ENCODE assay signal across 10 cellular contexts in the genomic region with DNA sequence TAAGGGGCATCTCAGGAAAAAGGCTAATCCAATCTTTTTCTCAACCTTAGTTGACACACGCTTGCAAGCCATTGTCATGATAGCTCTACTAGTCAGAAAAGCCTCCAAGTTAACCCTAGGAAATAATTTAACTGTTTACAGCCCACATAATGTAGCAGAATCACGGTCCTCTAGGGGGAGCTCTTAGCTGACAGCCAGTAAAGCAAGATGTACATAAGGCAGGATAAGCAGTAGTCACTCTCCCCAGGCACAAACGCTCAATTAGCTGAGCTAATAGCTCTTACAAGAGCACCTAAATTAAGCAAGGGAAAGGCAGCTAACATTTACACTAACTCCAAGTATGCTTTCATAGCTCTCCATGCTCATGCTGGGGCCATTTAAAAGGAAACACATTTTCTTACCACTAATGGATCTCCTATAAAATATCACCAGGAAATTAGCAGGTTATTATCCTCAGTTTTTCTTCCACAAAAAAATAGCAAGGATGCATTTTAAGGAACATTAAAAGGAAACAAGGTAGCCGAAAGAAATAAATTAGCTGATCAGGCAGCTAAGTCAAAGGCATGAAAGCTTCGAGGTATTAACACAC. TPM values are rescaled to one million over a fixed set of nuclear protein-coding genes. Genes with fewer than 3 reads are reported as not detected.
DNase-seq lines count a peak whose midpoint lies in the region; ATAC-seq, FAIRE-seq and TF ChIP-seq lines count a peak whose summit lies in the region.
"Had no signal": no experiment of that assay in that cellular context is flagged by ENCODE, and none has a peak within 500 bp of the region (broad histone marks: within the 10 kb centered on the region; RNA-seq: fewer than 3 reads in every experiment).

No MANE protein-coding gene starts in this region.

- H3K4me3 ChIP-seq in bronchial epithelial cell (ENCODE audit: low read depth, low read length) = no peak overlapping the region

- DNase-seq in stimulated activated CD4-positive, alpha-beta T cell treated with anti-CD3 and anti-CD28 coated beads, Interleukin-2, amount 100 ng/mL, for 24 hours = peak; percentile 22
- DNase-seq in stimulated activated CD4-positive, alpha-beta T cell treated with anti-CD3 and anti-CD28 coated beads, Interleukin-4, amount 100 ng/mL, for 1 hour = no peak
- DNase-seq in NCI-H146 (lab: John Stamatoyannopoulos, UW) (peak; percentile 9), bronchial epithelial cell (ENCODE audit: low read depth) (peak; percentile 11), DMS114 treated with DMSO at 0.1 percent for 48 hours (lab: John Stamatoyannopoulos, UW; ENCODE audit: unreplicated experiment) (no peak), T-helper 17 cell (no peak), pons (ENCODE audit: low spot score) (no peak), immature natural killer cell (no peak)

- ATAC-seq in T-helper 17 cell = no peak
- ATAC-seq: activated naive CD4-positive, alpha-beta T cell treated with anti-CD3 and anti-CD28 coated beads, Interleukin-2, amount 50 U/mL, for 72 hours; sciatic nerve had no signal

- no peaks in the 10 kb centered on the region for H3K9me3 ChIP-seq in T-helper 17 cell (ENCODE audit: control insufficient read depth, low read length, poor library complexity, severe bottlenecking)

- no peaks in the 10 kb centered on the region for H3K36me3 ChIP-seq in bronchial epithelial cell (ENCODE audit: control insufficient read depth, insufficient read depth, low read length)

- H3K27ac Mint-ChIP-seq in T-helper 17 cell = no peak overlapping the region
- no peak overlapping the region for H3K27ac Mint-ChIP-seq in immature natural killer cell
- H3K27ac Mint-ChIP-seq: activated naive CD4-positive, alpha-beta T cell treated with anti-CD3 and anti-CD28 coated beads, Interleukin-2, amount 50 U/mL, for 72 hours had no signal

- H3K4me3 Mint-ChIP-seq in T-helper 17 cell = no peak overlapping the region
- H3K4me3 Mint-ChIP-seq in immature natural killer cell = no peak overlapping the region

- no peaks in the 10 kb centered on the region for H3K27me3 ChIP-seq in bronchial epithelial cell (ENCODE audit: control insufficient read depth, insufficient read depth, low read length)

- H3K27me3 Mint-ChIP-seq in T-helper 17 cell (peaks cover 10% of the 10 kb centered on the region), immature natural killer cell (ENCODE audit: low read depth in 3 of 3) (peaks cover 0 to 2% (median 0%) of the 10 kb centered on the region in 3 donors)

- H3K4me1 Mint-ChIP-seq in T-helper 17 cell (no peaks in the 10 kb centered on the region), immature natural killer cell (no peaks in the 10 kb centered on the region)

- no peaks in the 10 kb centered on the region for H3K36me3 Mint-ChIP-seq in T-helper 17 cell (ENCODE audit: low read depth)
- H3K36me3 Mint-ChIP-seq in immature natural killer cell = no peaks in the 10 kb centered on the region
- H3K36me3 Mint-ChIP-seq: activated naive CD4-positive, alpha-beta T cell treated with anti-CD3 and anti-CD28 coated beads, Interleukin-2, amount 50 U/mL, for 72 hours had no signal

- no peak for TF ChIP-seq CTCF in bronchial epithelial cell (IDR thresholded peaks at IDR 0.05; ENCODE audit: insufficient read depth, low read length, severe bottlenecking)

- H3K9me3 Mint-ChIP-seq in immature natural killer cell = no peaks in the 10 kb centered on the region
- H3K9me3 Mint-ChIP-seq: activated naive CD4-positive, alpha-beta T cell treated with anti-CD3 and anti-CD28 coated beads, Interleukin-2, amount 50 U/mL, for 72 hours had no signal

- FAIRE-seq in bronchial epithelial cell (lab: Jason Lieb, UNC) = no peak

RNA-seq across cellular contexts. Expression of gene ZSCAN5A, which starts 33.7 kb away (rescaled TPM):
- total RNA-seq in bronchial epithelial cell (4.9 and 5.0 TPM in 2 replicates), T-helper 17 cell (10 to 100 TPM in 1 of 2 donors, 1 to 10 TPM in 1; 9.1 to 11.1 TPM)
- polyA plus RNA-seq in immature natural killer cell = 10 to 100 TPM in 1 of 3 donors, 1 to 10 TPM in 2; 4.3 to 11.4 (median 7.7) TPM

RNA-seq across cellular contexts. Expression of gene ZNF582, which starts 45.0 kb away (rescaled TPM):
- total RNA-seq in bronchial epithelial cell = 1.1 and 2.4 TPM in 2 replicates
- total RNA-seq in T-helper 17 cell = 1 to 10 TPM; 3.2 to 3.9 TPM
- polyA plus RNA-seq in immature natural killer cell = 1 to 10 TPM; 5.2 to 8.7 (median 8.2) TPM

RNA-seq across cellular contexts. Expression of gene ZNF583, which starts 55.7 kb away (rescaled TPM):
- 2.9 and 3.4 TPM in 2 replicates for total RNA-seq in bronchial epithelial cell
- 1 to 10 TPM; 1.7 to 2.7 TPM for total RNA-seq in T-helper 17 cell
- 10 to 100 TPM in 1 of 3 donors, 1 to 10 TPM in 2; 7.3 to 14.1 (median 7.8) TPM for polyA plus RNA-seq in immature natural killer cell

Comparison
In these comparisons a context has a peak if more than half of its experiments do, and no peak if none do; other contexts are left out.
1. DNase-seq: peak in stimulated activated CD4-positive, alpha-beta T cell treated with anti-CD3 and anti-CD28 coated beads, Interleukin-2, amount 100 ng/mL, for 24 hours (2 of 2), NCI-H146 (single experiment) and bronchial epithelial cell (single experiment); none in stimulated activated CD4-positive, alpha-beta T cell treated with anti-CD3 and anti-CD28 coated beads, Interleukin-4, amount 100 ng/mL, for 1 hour (single experiment), DMS114 treated with DMSO at 0.1 percent for 48 hours (single experiment), T-helper 17 cell (0 of 3), pons (single experiment) and immature natural killer cell (0 of 3).